Comparison of ENCODE assay signal across 10 cellular contexts in genomic region chr3:129992781-129993180, GRCh38. TPM values are rescaled to one million over a fixed set of nuclear protein-coding genes. Genes with fewer than 3 reads are reported as not detected.
A peak's percentile ranks its signal among the peaks of the same experiment; 100 is the strongest.
DNase-seq lines count a peak whose midpoint lies in the region; ATAC-seq and TF ChIP-seq lines count a peak whose summit lies in the region.
"Had no signal": no experiment of that assay in that cellular context is flagged by ENCODE, and none has a peak within 500 bp of the region (broad histone marks: within the 10 kb centered on the region; RNA-seq: fewer than 3 reads in every experiment).

No MANE protein-coding gene starts in this region.

- TF ChIP-seq POLR2A in erythroblast (IDR thresholded peaks at IDR 0.05; ENCODE audit: low read length), result no peak

- DNase-seq in BE2C (peak; percentile 28), HEK293T (ENCODE audit: extremely low spot score) (peak; percentile 53), astrocyte of the cerebellum (ENCODE audit: low read depth) (no peak), left kidney (ENCODE audit: low read depth, low spot score) (peak; percentile 56), middle frontal gyrus (ENCODE audit: extremely low spot score, low spot score) (no peak), erythroblast (lab: John Stamatoyannopoulos, UW) (no peak)
- DNase-seq in effector memory CD4-positive, alpha-beta T cell, result no peak
- no peak for DNase-seq in CD8-positive, alpha-beta T cell
- DNase-seq: activated naive CD4-positive, alpha-beta T cell treated with Interleukin-2 at 50 U/mL for 16 hours; naive B cell had no signal

- CTCF ChIA-PET in HEK293T (lab: Yijun Ruan, JAX), result interaction anchor here (0.6 to 1.3 kb wide), 3 partner anchors 35 to 51 kb away, joined by 3 to 5 read pairs (median 4); no protein-coding TSS in a partner anchor
- CTCF ChIA-PET in CD8-positive, alpha-beta T cell (lab: Charles Lee), result interaction anchor here (0.7 to 2.8 kb wide), 2 partner anchors 10 to 16 kb away, joined by 3 to 8 read pairs; no protein-coding TSS in a partner anchor

- TF ChIP-seq CTCF in BE2C (IDR thresholded peaks at IDR 0.05; ENCODE audit: low read depth, low read length) (peak; percentile 59), astrocyte of the cerebellum (IDR thresholded peaks at IDR 0.05; ENCODE audit: low read depth, low read length, missing control alignments) (peak; percentile 52)
- no peak for TF ChIP-seq CTCF in CD8-positive, alpha-beta T cell (IDR thresholded peaks at IDR 0.05)

- H3K36me3 ChIP-seq in BE2C, result no peaks in the 10 kb centered on the region
- H3K36me3 ChIP-seq in effector memory CD4-positive, alpha-beta T cell (ENCODE audit: control insufficient read depth, insufficient read depth, low read length), result no peaks in the 10 kb centered on the region
- no peaks in the 10 kb centered on the region for H3K36me3 ChIP-seq in CD8-positive, alpha-beta T cell (ENCODE audit: insufficient read depth, low read length)

- H3K4me1 ChIP-seq in BE2C, result no peaks in the 10 kb centered on the region
- no peaks in the 10 kb centered on the region for H3K4me1 ChIP-seq in effector memory CD4-positive, alpha-beta T cell (ENCODE audit: control insufficient read depth, insufficient read depth, low read length, poor library complexity, severe bottlenecking)
- H3K4me1 ChIP-seq in CD8-positive, alpha-beta T cell (ENCODE audit: insufficient read depth, low read length), result no peaks in the 10 kb centered on the region

- H3K27ac Mint-ChIP-seq in CD8-positive, alpha-beta T cell, result no peak overlapping the region
- H3K27ac Mint-ChIP-seq: naive B cell had no signal

- peaks cover 3% of the 10 kb centered on the region for H3K9me3 Mint-ChIP-seq in CD8-positive, alpha-beta T cell

- H3K36me3 Mint-ChIP-seq in CD8-positive, alpha-beta T cell, result no peaks in the 10 kb centered on the region

- no peak for ATAC-seq in CD8-positive, alpha-beta T cell

- no peaks in the 10 kb centered on the region for H3K27me3 ChIP-seq in BE2C
- H3K27me3 ChIP-seq in effector memory CD4-positive, alpha-beta T cell (replicated peaks; ENCODE audit: control insufficient read depth, insufficient read depth, low read length, poor library complexity, severe bottlenecking), result no peaks in the 10 kb centered on the region
- no peaks in the 10 kb centered on the region for H3K27me3 ChIP-seq in CD8-positive, alpha-beta T cell (ENCODE audit: insufficient read depth, low read length)

- H3K4me3 ChIP-seq in BE2C (ENCODE audit: low read depth, low read length), result no peak overlapping the region
- H3K4me3 ChIP-seq in astrocyte of the cerebellum (ENCODE audit: low read depth, low read length), result no peak overlapping the region
- no peak overlapping the region for H3K4me3 ChIP-seq in effector memory CD4-positive, alpha-beta T cell (ENCODE audit: insufficient read depth, low read depth, low read length, poor library complexity, severe bottlenecking)
- H3K4me3 ChIP-seq in CD8-positive, alpha-beta T cell (ENCODE audit: low read depth, low read length), result no peak overlapping the region

- intact Hi-C loops in CD8-positive, alpha-beta T cell (cut with DNase I, micrococcal nuclease), result no loop called here

- H3K4me1 Mint-ChIP-seq in CD8-positive, alpha-beta T cell (ENCODE audit: low read depth), result no peaks in the 10 kb centered on the region
- H3K4me1 Mint-ChIP-seq: naive B cell had no signal

- in situ Hi-C loops in astrocyte of the cerebellum (cut with HindIII; ENCODE audit: low sequenced_read_pairs), result no loop called here

- no peaks in the 10 kb centered on the region for H3K9me3 ChIP-seq in BE2C
- no peaks in the 10 kb centered on the region for H3K9me3 ChIP-seq in effector memory CD4-positive, alpha-beta T cell (ENCODE audit: control insufficient read depth, low read length)
- no peaks in the 10 kb centered on the region for H3K9me3 ChIP-seq in CD8-positive, alpha-beta T cell (ENCODE audit: low read length)

- no peak overlapping the region for H3K4me3 Mint-ChIP-seq in CD8-positive, alpha-beta T cell
- H3K4me3 Mint-ChIP-seq: naive B cell had no signal

- H3K27ac ChIP-seq in effector memory CD4-positive, alpha-beta T cell (ENCODE audit: insufficient read depth, low read length, poor library complexity, severe bottlenecking), result no peak overlapping the region
- no peak overlapping the region for H3K27ac ChIP-seq in CD8-positive, alpha-beta T cell (ENCODE audit: low read depth, low read length)

- peaks cover 13% of the 10 kb centered on the region for H3K27me3 Mint-ChIP-seq in CD8-positive, alpha-beta T cell (ENCODE audit: low read depth)

- POLR2A ChIA-PET in HEK293T (lab: Yijun Ruan, JAX), result no interaction called here
- POLR2A ChIA-PET in CD8-positive, alpha-beta T cell (lab: Charles Lee), result no interaction called here

TF ChIP-seq in HEK293T, 16 proteins besides CTCF, POLR2A, EP300 and RAD21:
- no peak for TF ChIP-seq LEF1 (IDR thresholded peaks at IDR 0.05; ENCODE audit: borderline replicate concordance)
- no peak for TF ChIP-seq CTBP1 (IDR thresholded peaks at IDR 0.05; ENCODE audit: borderline replicate concordance)
- TF ChIP-seq ZNF384 (IDR thresholded peaks at IDR 0.05), result no peak
- TF ChIP-seq NFRKB (IDR thresholded peaks at IDR 0.05), result no peak
- TF ChIP-seq L3MBTL2 (conservative IDR thresholded peaks at IDR 0.05), result no peak
- TF ChIP-seq SP1 (IDR thresholded peaks at IDR 0.05), result no peak
- TF ChIP-seq FOXA1 (IDR thresholded peaks at IDR 0.05), result no peak
- TF ChIP-seq FOXK2 (IDR thresholded peaks at IDR 0.05), result no peak
- TF ChIP-seq ARNT (IDR thresholded peaks at IDR 0.05), result no peak
- no peak for TF ChIP-seq FOXM1 (IDR thresholded peaks at IDR 0.05; ENCODE audit: borderline replicate concordance)
- TF ChIP-seq ELF4 (IDR thresholded peaks at IDR 0.05), result no peak
- TF ChIP-seq SUZ12 (IDR thresholded peaks at IDR 0.05), result no peak
- no peak for TF ChIP-seq PKNOX1 (IDR thresholded peaks at IDR 0.05)
- TF ChIP-seq TARDBP (IDR thresholded peaks at IDR 0.05), result no peak
- no peak for TF ChIP-seq HDGF (IDR thresholded peaks at IDR 0.05; ENCODE audit: borderline replicate concordance)
- no peak for TF ChIP-seq BHLHE40 (IDR thresholded peaks at IDR 0.05; ENCODE audit: borderline replicate concordance)
TF ChIP-seq in HEK293T: peak in this region for 0.

RNA-seq across cellular contexts. Expression of gene TRH, which starts 18.3 kb away (rescaled TPM):
- polyA plus RNA-seq in BE2C (2012; ENCODE audit: insufficient read depth, insufficient read length, low read depth), result not detected
- not detected for total RNA-seq in CD8-positive, alpha-beta T cell

Comparison
In these comparisons a context has a peak if more than half of its experiments do, and no peak if none do; other contexts are left out.
1. DNase-seq: peak in BE2C (single experiment), HEK293T (single experiment) and left kidney (single experiment); none in astrocyte of the cerebellum (single experiment), effector memory CD4-positive, alpha-beta T cell (0 of 3), CD8-positive, alpha-beta T cell (0 of 7), middle frontal gyrus (single experiment) and erythroblast (0 of 2).